ENCODE assay signal across 8 cellular contexts in genomic region chr11:96267490-96268010, GRCh38.
A peak's percentile ranks its signal among the peaks of the same experiment; 100 is the strongest.
DNase-seq lines count a peak whose midpoint lies in the region; ATAC-seq and TF ChIP-seq lines count a peak whose summit lies in the region.

No MANE protein-coding gene starts in this region.

- no peak overlapping the region for H3K4me3 Mint-ChIP-seq in endodermal cell

- no peak overlapping the region for H3K9ac ChIP-seq in endodermal cell (ENCODE audit: extremely low read depth, low read length, poor library complexity, severe bottlenecking)

- peak; percentile 34 to 47 for DNase-seq in activated CD4-positive, alpha-beta T cell treated with anti-CD3 and anti-CD28 coated beads, Interleukin-2, amount 50 U/mL, for 4 hours
- DNase-seq in left lung (no peak), endodermal cell (no peak), NCI-H2227 treated with DMSO at 0.1 percent for 48 hours (lab: John Stamatoyannopoulos, UW) (no peak), BE2C (no peak), HUDEP-2 (lab: John Stamatoyannopoulos, UW; ENCODE audit: unreplicated experiment in 76 of 76) (no peak)

- no peaks in the 10 kb centered on the region for H3K9me3 ChIP-seq in left lung
- H3K9me3 ChIP-seq in endodermal cell (ENCODE audit: control insufficient read depth, low read length) = peaks cover 18% of the 10 kb centered on the region
- no peaks in the 10 kb centered on the region for H3K9me3 ChIP-seq in BE2C

- 94% methylated on average over 2 of the region's 2 CpGs; no CpG with 5 or more reads in 1 of the 2 experiments for WGBS in endodermal cell (ENCODE audit: insufficient coverage in 1 of 2, insufficient read length in 1 of 2), 2 experiments

- H3K27me3 Mint-ChIP-seq in endodermal cell (ENCODE audit: insufficient read depth) = no peaks in the 10 kb centered on the region

- peaks cover 23% of the 10 kb centered on the region for H3K9me3 Mint-ChIP-seq in endodermal cell

- intact Hi-C loops in left lung (cut with DNase I) = no loop called here

- H3K4me1 ChIP-seq in left lung = peaks cover 20 to 56% of the 10 kb centered on the region in 2 donors
- H3K4me1 ChIP-seq in endodermal cell (ENCODE audit: control insufficient read depth, insufficient read depth, low read length) = peaks cover 7% of the 10 kb centered on the region
- no peaks in the 10 kb centered on the region; the same call in 1 of the 2 replicates for H3K4me1 ChIP-seq in BE2C

- TF ChIP-seq CTCF in left lung (IDR thresholded peaks at IDR 0.05) (no peak), endodermal cell (conservative IDR thresholded peaks at IDR 0.05) (no peak), BE2C (IDR thresholded peaks at IDR 0.05; ENCODE audit: low read depth, low read length) (no peak)

- H3K27ac Mint-ChIP-seq in endodermal cell = no peak overlapping the region

- H3K4me1 Mint-ChIP-seq in endodermal cell = peaks cover 6% of the 10 kb centered on the region

- peak; percentile 96 for ATAC-seq in GM19035 (IDR thresholded peaks at IDR 0.05; ENCODE audit: unreplicated experiment)
- peak; percentile 96 for ATAC-seq in HG02885 (IDR thresholded peaks at IDR 0.05; ENCODE audit: poor library complexity, unreplicated experiment)
- peak; percentile 15 for ATAC-seq in left lung

- H3K27ac ChIP-seq in left lung = peak overlapping the region; percentile 2 to 53
- no peak overlapping the region for H3K27ac ChIP-seq in endodermal cell (ENCODE audit: low read depth, low read length)

- no peaks in the 10 kb centered on the region for H3K27me3 ChIP-seq in left lung
- no peaks in the 10 kb centered on the region for H3K27me3 ChIP-seq in endodermal cell (ENCODE audit: control insufficient read depth, insufficient read depth, low read length, poor library complexity, severe bottlenecking)
- no peaks in the 10 kb centered on the region for H3K27me3 ChIP-seq in BE2C

- H3K4me3 ChIP-seq in left lung (no peak overlapping the region), endodermal cell (ENCODE audit: low read length) (no peak overlapping the region), BE2C (ENCODE audit: low read depth, low read length) (no peak overlapping the region)

- H3K36me3 ChIP-seq in left lung (peaks cover 0 to 6% of the 10 kb centered on the region in 2 donors), endodermal cell (ENCODE audit: control insufficient read depth, insufficient read depth, low read length) (peaks cover 5% of the 10 kb centered on the region), BE2C (no peaks in the 10 kb centered on the region)

- H3K36me3 Mint-ChIP-seq in endodermal cell (ENCODE audit: low read depth) = peaks cover 25% of the 10 kb centered on the region

Comparison
In these comparisons a context has a peak if more than half of its experiments do, and no peak if none do; other contexts are left out.
1. ATAC-seq: peak in every context shown above with its lines; median percentile 96 in GM19035; 96 in HG02885; 15 in left lung.
2. DNase-seq: peak in activated CD4-positive, alpha-beta T cell treated with anti-CD3 and anti-CD28 coated beads, Interleukin-2, amount 50 U/mL, for 4 hours (2 of 2); none in left lung (0 of 2), endodermal cell (single experiment), NCI-H2227 treated with DMSO at 0.1 percent for 48 hours (single experiment), BE2C (single experiment) and HUDEP-2 (0 of 76).